Comparison of ENCODE assay signal across 12 cellular contexts in the genomic region with DNA sequence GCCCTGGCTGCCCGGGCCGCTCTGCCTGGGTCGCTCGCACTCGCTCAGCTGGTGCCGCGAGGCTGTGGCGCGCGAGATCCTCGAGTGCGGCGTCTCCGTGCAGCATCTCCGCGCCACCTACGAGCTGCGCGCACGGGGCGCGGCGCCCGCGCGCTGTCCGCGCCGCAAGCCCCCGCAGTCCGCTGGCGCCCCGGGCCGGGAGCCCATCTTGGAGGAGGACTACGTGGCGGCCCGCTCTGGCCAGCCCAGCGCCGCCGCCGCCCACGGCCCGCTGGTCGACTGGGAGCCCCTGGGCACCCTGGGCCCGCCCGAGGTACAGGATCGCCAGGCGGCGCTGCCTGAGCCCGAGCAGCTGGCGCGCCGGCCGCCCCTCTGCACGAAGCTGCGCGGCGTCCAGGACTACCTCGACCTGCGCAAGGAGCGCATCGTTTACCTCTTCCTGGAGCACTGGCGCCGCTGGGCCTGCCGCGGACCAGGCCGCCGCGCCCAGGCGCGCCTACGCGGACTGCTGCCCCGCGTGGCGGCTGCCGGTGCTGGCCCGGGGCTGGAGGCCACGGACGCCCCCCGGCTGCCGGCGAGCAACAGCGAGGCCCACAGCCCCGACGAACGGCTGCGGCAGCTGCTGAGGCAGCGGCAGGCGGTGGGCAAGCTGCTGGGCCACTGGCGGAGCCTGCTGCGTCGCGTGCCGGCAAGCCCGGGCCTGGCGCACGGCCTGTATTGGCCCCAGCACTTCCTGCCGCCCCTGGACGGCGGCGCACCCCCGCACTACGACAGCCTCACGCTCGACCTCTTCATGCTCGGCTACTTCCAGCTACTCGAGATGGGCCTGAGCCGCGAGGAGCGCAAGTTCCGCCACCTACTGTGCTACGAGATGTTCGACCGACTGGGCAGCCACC. TPM values are rescaled to one million over a fixed set of nuclear protein-coding genes. Genes with fewer than 3 reads are reported as not detected.
DNase-seq lines count a peak whose midpoint lies in the region; ATAC-seq and TF ChIP-seq lines count a peak whose summit lies in the region.
"Had no signal": no experiment of that assay in that cellular context is flagged by ENCODE, and none has a peak within 500 bp of the region (broad histone marks: within the 10 kb centered on the region; RNA-seq: fewer than 3 reads in every experiment).

No MANE protein-coding gene starts in this region.

- no peaks in the 10 kb centered on the region for H3K79me2 ChIP-seq in osteoblast (ENCODE audit: insufficient read depth, low read length)
- no peaks in the 10 kb centered on the region for H3K79me2 ChIP-seq in PC-9 (ENCODE audit: low read depth)

- H3K4me1 ChIP-seq in osteoblast (ENCODE audit: insufficient read depth, low read length) (no peaks in the 10 kb centered on the region), PC-9 (replicated peaks; ENCODE audit: insufficient read depth) (no peaks in the 10 kb centered on the region)

- H2AFZ ChIP-seq in osteoblast (ENCODE audit: low read length) (no peak overlapping the region), PC-9 (no peak overlapping the region)

- H3K36me3 ChIP-seq in osteoblast (ENCODE audit: insufficient read depth, low read length) (no peaks in the 10 kb centered on the region), PC-9 (ENCODE audit: low read depth) (no peaks in the 10 kb centered on the region)
- H3K36me3 ChIP-seq: upper lobe of left lung had no signal

- ATAC-seq in GM19397 (IDR thresholded peaks at IDR 0.05; ENCODE audit: unreplicated experiment) = no peak

- no peak overlapping the region for H3K4me2 ChIP-seq in osteoblast (ENCODE audit: insufficient read depth, low read length)
- no peak overlapping the region for H3K4me2 ChIP-seq in PC-9

- H3K27me3 ChIP-seq in osteoblast (ENCODE audit: insufficient read depth, low read length) (peaks cover 20% of the 10 kb centered on the region), PC-9 (ENCODE audit: insufficient read depth, low read depth) (no peaks in the 10 kb centered on the region)

- TF ChIP-seq CTCF in osteoblast (IDR thresholded peaks at IDR 0.05; ENCODE audit: extremely low read depth, low read depth, low read length) (no peak), PC-9 (conservative IDR thresholded peaks at IDR 0.05) (no peak)

- H3K9me3 ChIP-seq in osteoblast (ENCODE audit: low read depth, low read length) = no peaks in the 10 kb centered on the region
- H3K9me3 ChIP-seq in PC-9 (ENCODE audit: insufficient read depth, low read depth) = no peaks in the 10 kb centered on the region
- H3K9me3 ChIP-seq: upper lobe of left lung had no signal

- no peaks in the 10 kb centered on the region for H3K9me2 ChIP-seq in PC-9 (ENCODE audit: insufficient read depth)

- intact Hi-C loops in PC-9 (cut with micrococcal nuclease; ENCODE audit: unreplicated experiment) = no loop called here

- POLR2A ChIA-PET in PC-9 (lab: Charles Lee; ENCODE audit: unreplicated experiment) = no interaction called here

- H3F3A ChIP-seq in PC-9 (ENCODE audit: insufficient read depth, low read depth) = no peaks in the 10 kb centered on the region

- CTCF ChIA-PET in PC-9 (lab: Charles Lee) = no interaction called here

- DNase-seq in DMS53 (lab: John Stamatoyannopoulos, UW) = peak; percentile 55
- no peak for DNase-seq in DMS53 treated with DMSO at 0.1 percent for 48 hours (lab: John Stamatoyannopoulos, UW; ENCODE audit: unreplicated experiment)
- peak; percentile 39 for DNase-seq in T-helper 9 cell
- peak; percentile 31 for DNase-seq in effector CD4-positive, alpha-beta T cell
- peak; percentile 87 for DNase-seq in osteoblast (ENCODE audit: insufficient read length, low spot score, missing footprints)
- DNase-seq in PC-9 = no peak
- no peak for DNase-seq in NCI-H69 (lab: John Stamatoyannopoulos, UW)
- DNase-seq: MM.1S; NK-92 treated with Interleukin-12 subunit alpha and Interleukin-12 subunit beta, amount 100 ng/mL, for 24 hours had no signal

- no TSS peak for BruUV-seq in PC-9 (replicated peaks; lab: Mats Ljungman, UMichigan)

- no peaks in the 10 kb centered on the region for H4K20me1 ChIP-seq in osteoblast (ENCODE audit: insufficient read depth, low read length)
- no peaks in the 10 kb centered on the region for H4K20me1 ChIP-seq in PC-9 (ENCODE audit: insufficient read depth)

- H3K27ac ChIP-seq in osteoblast (ENCODE audit: low read depth, low read length) = no peak overlapping the region
- no peak overlapping the region for H3K27ac ChIP-seq in PC-9
- H3K27ac ChIP-seq: upper lobe of left lung had no signal

- H3K4me3 ChIP-seq in osteoblast (ENCODE audit: insufficient read depth, low read length) (no peak overlapping the region), PC-9 (no peak overlapping the region)
- H3K4me3 ChIP-seq: upper lobe of left lung had no signal

RNA-seq across cellular contexts. Expression of a gene that starts 10.9 kb away (rescaled TPM):
- total RNA-seq in osteoblast (3.3 and 5.0 TPM in 2 replicates), PC-9 (2021) (12.3 and 21.1 TPM in 2 replicates)

RNA-seq across cellular contexts. Expression of a gene that starts 30.5 kb away (rescaled TPM):
- total RNA-seq in osteoblast (not detected in 2 replicates), PC-9 (2021) (18.6 and 32.3 TPM in 2 replicates)
- total RNA-seq: A172 had no signal

RNA-seq across cellular contexts. Expression of a gene that starts 35.4 kb away (rescaled TPM):
- total RNA-seq in osteoblast (not detected in 2 replicates), PC-9 (2021) (2.1 and 4.2 TPM in 2 replicates)

RNA-seq across cellular contexts. Expression of a gene that starts 36.4 kb away (rescaled TPM):
- total RNA-seq in osteoblast (11.2 and 13.3 TPM in 2 replicates), PC-9 (2021) (11.3 and 12.6 TPM in 2 replicates)

Comparison
In these comparisons a context has a peak if more than half of its experiments do, and no peak if none do; other contexts are left out.
1. DNase-seq: peak in DMS53 (single experiment), T-helper 9 cell (single experiment), effector CD4-positive, alpha-beta T cell (single experiment) and osteoblast (single experiment); none in DMS53 treated with DMSO at 0.1 percent for 48 hours (single experiment), PC-9 (0 of 2) and NCI-H69 (single experiment).
2. RNA of a gene that starts 30.5 kb away (total RNA-seq): 18.6 to 32.3 TPM in PC-9; not detected in osteoblast; every median in the first group is over 10 times any median in the second.